Comparison of ENCODE assay signal across 10 cellular contexts in the genomic region with DNA sequence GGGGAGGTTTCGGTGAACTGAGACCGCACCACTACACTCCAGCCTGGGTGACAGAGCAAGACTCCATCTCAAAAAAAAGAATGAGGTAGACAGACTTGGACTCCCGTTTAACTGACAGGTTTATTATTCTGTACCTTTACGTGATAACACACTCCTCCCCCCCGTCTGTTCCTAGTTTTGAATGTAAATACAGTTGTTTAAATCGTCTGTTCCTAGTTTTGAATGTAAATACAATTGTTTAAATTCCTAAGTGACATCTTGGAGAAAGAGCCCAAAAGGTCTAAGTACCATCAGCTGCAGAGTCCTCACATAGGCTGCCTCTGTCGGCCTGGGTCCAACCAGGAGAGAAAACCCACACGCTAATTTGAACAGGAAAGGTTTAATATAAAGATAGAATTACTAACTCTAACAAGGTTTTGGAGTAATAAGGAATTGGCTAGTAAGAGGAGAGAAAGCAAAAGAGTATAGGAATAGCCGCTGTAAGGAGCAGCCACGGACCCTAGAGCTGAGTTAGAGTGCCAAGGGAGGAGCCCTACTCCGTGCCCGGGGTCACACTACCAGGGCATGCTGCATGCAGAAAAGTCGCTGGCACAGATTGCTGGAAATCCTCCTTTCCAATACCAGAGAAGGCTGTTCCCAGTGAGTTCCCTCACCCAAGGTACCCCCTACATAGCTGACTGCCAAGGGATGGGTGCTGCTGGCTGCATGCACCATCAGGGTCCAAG.
DNase-seq lines count a peak whose midpoint lies in the region; ATAC-seq, FAIRE-seq and TF ChIP-seq lines count a peak whose summit lies in the region.
"Had no signal": no experiment of that assay in that cellular context is flagged by ENCODE, and none has a peak within 500 bp of the region (broad histone marks: within the 10 kb centered on the region; RNA-seq: fewer than 3 reads in every experiment).

No MANE protein-coding gene starts in this region.

- no peak overlapping the region for H3K14ac ChIP-seq in H1 (ENCODE audit: insufficient read length)

- no peak overlapping the region for H2BK15ac ChIP-seq in H1 (ENCODE audit: low read length)

- H3K18ac ChIP-seq in H1 (ENCODE audit: extremely low read depth, low read length): no peak overlapping the region

- no peak overlapping the region for H3K23ac ChIP-seq in H1 (ENCODE audit: insufficient read length)

- H4K8ac ChIP-seq in H1 (ENCODE audit: extremely low read depth, insufficient read depth, low read length): no peak overlapping the region

- H3K4ac ChIP-seq in H1 (replicated peaks; ENCODE audit: insufficient read length, low read depth, low read length): no peak overlapping the region

- TF ChIP-seq EP300 in H1 (IDR thresholded peaks at IDR 0.05; ENCODE audit: borderline replicate concordance in 1 of 2, low read depth in 2 of 2, low read length in 2 of 2): no peak
- no peak for TF ChIP-seq EP300 in sigmoid colon (IDR thresholded peaks at IDR 0.05)

- no peak overlapping the region for H4K5ac ChIP-seq in H1 (ENCODE audit: insufficient read length, low read depth, low read length)

- H3K4me3 ChIP-seq in H1 (ENCODE audit: extremely low read depth in 1 of 4, insufficient read depth in 2 of 4, low read depth in 3 of 4, low read length in 4 of 4) (no peak overlapping the region), sigmoid colon (no peak overlapping the region), testis (no peak overlapping the region)

- DNase-seq in H1 (ENCODE audit: low read depth in 1 of 2, low spot score in 2 of 2) (no peak), sigmoid colon (no peak), testis (no peak)
- no peak for DNase-seq in activated CD8-positive, alpha-beta memory T cell treated with anti-CD3 and anti-CD28 coated beads for 24 hours
- no peak for DNase-seq in activated CD4-positive, alpha-beta memory T cell treated with anti-CD3 and anti-CD28 coated beads, Interleukin-2, amount 10 ng/mL, durations not matched to agents 7 days and 5 days

- no peaks in the 10 kb centered on the region for H3K9me3 ChIP-seq in H1 (ENCODE audit: insufficient read depth in 2 of 2, low read depth in 1 of 2, low read length in 1 of 2)
- no peaks in the 10 kb centered on the region for H3K9me3 ChIP-seq in sigmoid colon
- no peaks in the 10 kb centered on the region for H3K9me3 ChIP-seq in testis

- no peaks in the 10 kb centered on the region for H3K23me2 ChIP-seq in H1 (ENCODE audit: low read depth, low read length)

- TF ChIP-seq POLR2A in H1 (IDR thresholded peaks at IDR 0.05; ENCODE audit: control extremely low read depth in 1 of 2, low read depth in 2 of 2, low read length in 2 of 2) (no peak), sigmoid colon (IDR thresholded peaks at IDR 0.05) (no peak), testis (IDR thresholded peaks at IDR 0.05) (no peak)

- no peak overlapping the region for H3K27ac ChIP-seq in H1 (ENCODE audit: low read depth, low read length)
- H3K27ac ChIP-seq in sigmoid colon: peak overlapping the region; percentile 18 to 75 (median 62)
- no peak overlapping the region for H3K27ac ChIP-seq in testis

- H3K27me3 Mint-ChIP-seq in activated CD4-positive, alpha-beta memory T cell treated with anti-CD3 and anti-CD28 coated beads, Interleukin-2, amount 10 ng/mL, durations not matched to agents 7 days and 5 days: no peaks in the 10 kb centered on the region

- H3K36me3 Mint-ChIP-seq in activated CD4-positive, alpha-beta memory T cell treated with anti-CD3 and anti-CD28 coated beads, Interleukin-2, amount 10 ng/mL, durations not matched to agents 7 days and 5 days (ENCODE audit: low read depth): peaks cover 34% of the 10 kb centered on the region

- no peak overlapping the region; the same call in 1 of the 2 replicates for H2BK12ac ChIP-seq in H1 (ENCODE audit: low read depth, low read length)

- POLR2A ChIA-PET in H1 (lab: Charles Lee; ENCODE audit: partially characterized antibody): interaction anchor here (1.1 to 1.5 kb wide), 2 partner anchors 15 to 102 kb away, joined by 3 to 8 read pairs; no protein-coding TSS in a partner anchor
- POLR2A ChIA-PET in activated CD4-positive, alpha-beta memory T cell treated with anti-CD3 and anti-CD28 coated beads, Interleukin-2, amount 10 ng/mL, durations not matched to agents 7 days and 5 days (lab: Charles Lee): interaction anchor here (0.9 to 12.0 kb wide), 7 partner anchors 14 to 102 kb away, joined by 3 to 144 read pairs (median 18); no protein-coding TSS in a partner anchor

- peaks cover 0 to 6% of the 10 kb centered on the region in 2 experiments; a peak in 1 of 4 replicates for H3K79me2 ChIP-seq in H1 (ENCODE audit: control insufficient read depth in 1 of 2, insufficient read depth in 2 of 2, low read length in 2 of 2)

- peaks cover 81% of the 10 kb centered on the region for H3K4me1 Mint-ChIP-seq in activated CD4-positive, alpha-beta memory T cell treated with anti-CD3 and anti-CD28 coated beads, Interleukin-2, amount 10 ng/mL, durations not matched to agents 7 days and 5 days

- H3K79me1 ChIP-seq in H1 (ENCODE audit: low read depth, low read length): no peaks in the 10 kb centered on the region

- FAIRE-seq in H1 (lab: Jason Lieb, UNC): no peak
- FAIRE-seq: islet of Langerhans had no signal

- ATAC-seq in GM19397 (IDR thresholded peaks at IDR 0.05; ENCODE audit: unreplicated experiment) (peak; percentile 25), HG03135 (IDR thresholded peaks at IDR 0.05; ENCODE audit: unreplicated experiment) (peak; percentile 28), HG02642 (IDR thresholded peaks at IDR 0.05; ENCODE audit: poor library complexity, unreplicated experiment) (no peak)

- no peak overlapping the region for H3K4me3 Mint-ChIP-seq in activated CD4-positive, alpha-beta memory T cell treated with anti-CD3 and anti-CD28 coated beads, Interleukin-2, amount 10 ng/mL, durations not matched to agents 7 days and 5 days
- H3K4me3 Mint-ChIP-seq: IgD-negative memory B cell had no signal

- no peak overlapping the region for H2AFZ ChIP-seq in H1 (ENCODE audit: low read length)

- H3K56ac ChIP-seq in H1 (replicated peaks; ENCODE audit: insufficient read length, low read depth, low read length): no peak overlapping the region

- no peak for TF ChIP-seq CTCF in H1 (IDR thresholded peaks at IDR 0.05; ENCODE audit: control extremely low read depth in 1 of 3, insufficient read depth in 1 of 3, low read depth in 1 of 3, low read length in 3 of 3)
- TF ChIP-seq CTCF in sigmoid colon (IDR thresholded peaks at IDR 0.05): no peak
- TF ChIP-seq CTCF in testis (IDR thresholded peaks at IDR 0.05): no peak

- H3K9me3 Mint-ChIP-seq in activated CD4-positive, alpha-beta memory T cell treated with anti-CD3 and anti-CD28 coated beads, Interleukin-2, amount 10 ng/mL, durations not matched to agents 7 days and 5 days: no peaks in the 10 kb centered on the region
- H3K9me3 Mint-ChIP-seq: IgD-negative memory B cell had no signal

- intact Hi-C loops in sigmoid colon (cut with DNase I) (loop anchor here (2.0 kb wide), 2 partner anchors 21 to 29 kb away; no protein-coding TSS in a partner anchor), testis (cut with DNase I; ENCODE audit: low total_unique reads) (no loop called here)

- no peak overlapping the region for H2BK120ac ChIP-seq in H1 (replicated peaks; ENCODE audit: low read depth, low read length)

- WGBS in H1 (ENCODE audit: extremely low coverage in 1 of 2, insufficient coverage in 1 of 2, insufficient read length in 1 of 2, insufficient replicate concordance in 2 of 2, low coverage in 1 of 2, low lambda C conversion rate in 2 of 2, missing lambda C conversion rate in 1 of 2), 2 experiments: 75% methylated on average over 13 of the region's 13 CpGs; no CpG with 5 or more reads in 1 of the 2 experiments
- WGBS in sigmoid colon, 2 donors: 54 to 72% methylated on average over 13 of the region's 13 CpGs
- 65 to 70% methylated on average over 11 to 13 of the region's 13 CpGs for WGBS in testis, 2 donors

- H3K36me3 ChIP-seq in H1 (ENCODE audit: control insufficient read depth in 2 of 4, insufficient read depth in 4 of 4, low read length in 3 of 4) (no peaks in the 10 kb centered on the region), sigmoid colon (no peaks in the 10 kb centered on the region), testis (ENCODE audit: low read depth, missing control alignments) (no peaks in the 10 kb centered on the region)

- H3K4me2 ChIP-seq in H1 (ENCODE audit: insufficient read depth in 1 of 2, low read depth in 2 of 2, low read length in 2 of 2): no peak overlapping the region

- no peak overlapping the region for H2AK5ac ChIP-seq in H1 (ENCODE audit: low read depth, low read length)

- H3K4me1 ChIP-seq in H1 (replicated peaks in 1 of 4; ENCODE audit: control insufficient read depth in 3 of 4, insufficient read depth in 4 of 4, low read length in 3 of 4): peaks cover 0 to 8% (median 3%) of the 10 kb centered on the region in 4 experiments; a peak in 3 of 7 replicates
- peaks cover 0 to 91% (median 77%) of the 10 kb centered on the region in 4 donors for H3K4me1 ChIP-seq in sigmoid colon
- peaks cover 32% of the 10 kb centered on the region for H3K4me1 ChIP-seq in testis

- H4K91ac ChIP-seq in H1 (replicated peaks; ENCODE audit: insufficient read length, low read length): peak overlapping the region; percentile 1

- H3K9ac ChIP-seq in H1 (replicated peaks in 1 of 4; ENCODE audit: extremely low read depth in 1 of 4, low read depth in 3 of 4, low read length in 3 of 4): no peak overlapping the region

- H3K27me3 ChIP-seq in H1 (replicated peaks in 1 of 4; ENCODE audit: control insufficient read depth in 3 of 4, extremely low read depth in 1 of 4, insufficient read depth in 3 of 4, low read length in 3 of 4) (no peaks in the 10 kb centered on the region), sigmoid colon (no peaks in the 10 kb centered on the region), testis (no peaks in the 10 kb centered on the region)

- CTCF ChIA-PET in H1 (lab: Charles Lee; ENCODE audit: partially characterized antibody): interaction anchor here (0.5 to 8.1 kb wide), 42 partner anchors 11 to 983 kb away, joined by 3 to 167 read pairs (median 5); a partner anchor contains a TSS
- CTCF ChIA-PET in activated CD4-positive, alpha-beta memory T cell treated with anti-CD3 and anti-CD28 coated beads, Interleukin-2, amount 10 ng/mL, durations not matched to agents 7 days and 5 days (lab: Charles Lee): interaction anchor here (0.8 to 13.1 kb wide), 14 partner anchors 12 to 142 kb away, joined by 3 to 365 read pairs (median 6); no protein-coding TSS in a partner anchor

- TF ChIP-seq RAD21 in H1 (IDR thresholded peaks at IDR 0.05 in 1 of 2, conservative IDR thresholded peaks at IDR 0.05 in 1 of 2; ENCODE audit: low read depth in 2 of 2, low read length in 2 of 2): no peak

- H2BK20ac ChIP-seq in H1 (ENCODE audit: low read length): no peak overlapping the region

- no peak overlapping the region for H3K27ac Mint-ChIP-seq in activated CD4-positive, alpha-beta memory T cell treated with anti-CD3 and anti-CD28 coated beads, Interleukin-2, amount 10 ng/mL, durations not matched to agents 7 days and 5 days
- H3K27ac Mint-ChIP-seq: IgD-negative memory B cell had no signal

- H4K20me1 ChIP-seq in H1 (replicated peaks in 1 of 2; ENCODE audit: control insufficient read depth in 1 of 2, insufficient read depth in 2 of 2, low read length in 2 of 2): peaks cover 0 to 3% of the 10 kb centered on the region in 2 experiments

- H2BK5ac ChIP-seq in H1 (ENCODE audit: low read depth, low read length): peak overlapping the region; percentile 60; the same call in 1 of the 2 replicates

Comparison
In these comparisons a context has a peak if more than half of its experiments do, and no peak if none do; other contexts are left out.
1. H3K27ac ChIP-seq: peak in sigmoid colon (4 of 4); none in H1 (single experiment) and testis (0 of 2).